In genomic region chr2:172745636-172746035, GRCh38 we compare ENCODE assay signal across 19 cellular contexts.
"Had no signal": no experiment of that assay in that cellular context is flagged by ENCODE, and none has a peak within 500 bp of the region (broad histone marks: within the 10 kb centered on the region; RNA-seq: fewer than 3 reads in every experiment).

No MANE protein-coding gene starts in this region.

- H3K4me1 ChIP-seq: tibial nerve had no signal

- DNase-seq: activated CD4-positive, alpha-beta memory T cell treated with anti-CD3 and anti-CD28 coated beads, Interleukin-2, amount 10 ng/mL, durations not matched to agents 7 days and 5 days; activated CD4-positive, alpha-beta T cell treated with anti-CD3 and anti-CD28 coated beads for 4 hours; activated naive CD4-positive, alpha-beta T cell treated with anti-CD3 and anti-CD28 coated beads, Interleukin-2, amount 10 ng/mL, durations not matched to agents 7 days and 5 days; activated T-cell treated with anti-CD3 and anti-CD28 coated beads, Interleukin-2, amount 50 U/mL, for 24 hours; cerebellar nuclear complex; effector memory CD8-positive, alpha-beta T cell; hypothalamus; left ventricle myocardium superior; mesendoderm; posterior cingulate gyrus; stimulated activated CD4-positive, alpha-beta T cell treated with anti-CD3 and anti-CD28 coated beads, Interleukin-4, amount 100 ng/mL, for 4 hours; stimulated activated CD8-positive, alpha-beta memory T cell treated with anti-CD3 and anti-CD28 coated beads, Interleukin-4, amount 100 ng/mL, for 48 hours; stimulated activated naive CD4-positive, alpha-beta T cell treated with Interleukin-2 at 50 U/mL for 16 hours; substantia nigra; T-helper 17 cell had no signal

- ATAC-seq: effector memory CD8-positive, alpha-beta T cell; left ventricle myocardium superior; natural killer cell treated with Interleukin-12 subunit alpha and Interleukin-12 subunit beta and Interleukin-15 and Interleukin-18, amount 100 ng/mL, for 72 hours; T-helper 17 cell; WTC11 had no signal

- H3K4me3 ChIP-seq: skin epidermis, tibial nerve had no signal

- H3K36me3 ChIP-seq: tibial nerve had no signal

- H3K27ac ChIP-seq: skin epidermis, tibial nerve had no signal

- H3K27me3 ChIP-seq: tibial nerve had no signal
